8 cellular contexts compared by ENCODE assay signal in the genomic region with DNA sequence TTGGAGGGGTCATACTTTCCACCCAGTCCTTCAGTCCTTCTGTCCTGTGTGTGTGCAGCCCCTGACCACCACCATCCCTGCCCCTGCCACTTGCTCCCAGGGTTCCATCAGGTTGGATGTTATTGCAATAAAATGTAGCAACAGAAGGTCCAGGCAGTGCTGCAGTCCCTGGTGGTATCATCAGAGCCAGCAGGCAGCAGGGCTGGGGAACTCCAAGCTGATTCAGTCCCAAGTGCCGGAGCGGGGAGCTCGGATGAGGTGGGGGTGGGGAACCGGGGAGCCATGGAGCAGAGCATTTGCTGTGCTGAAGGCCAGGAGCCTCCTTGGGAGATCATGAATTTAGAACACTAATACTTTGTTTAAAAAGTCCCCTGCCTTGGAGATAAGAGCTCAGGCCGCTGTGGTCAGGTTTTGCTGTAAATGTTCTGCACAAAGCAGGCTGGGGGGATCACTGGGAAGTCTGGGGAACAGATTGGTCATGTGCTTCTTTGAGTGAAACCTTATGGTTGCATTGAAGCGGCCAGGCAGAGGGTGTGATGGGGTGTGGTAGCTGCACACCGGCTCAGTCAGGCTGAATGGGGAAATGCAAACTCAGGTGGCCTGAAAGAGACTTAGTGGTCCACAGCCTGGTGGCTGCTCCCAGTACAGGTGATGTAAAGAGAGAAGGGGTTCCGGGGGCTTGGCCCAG.
DNase-seq lines count a peak whose midpoint lies in the region; TF ChIP-seq lines count a peak whose summit lies in the region.

No MANE protein-coding gene starts in this region.

- peak overlapping the region; percentile 11 for H3K4me3 Mint-ChIP-seq in progenitor cell of endocrine pancreas (ENCODE audit: low read depth)

- H3K4me1 ChIP-seq in esophagus muscularis mucosa = peaks cover 52 to 75% (median 71%) of the 10 kb centered on the region in 4 donors

- H3K27me3 ChIP-seq in esophagus muscularis mucosa = no peaks in the 10 kb centered on the region

- TF ChIP-seq CTCF in esophagus muscularis mucosa (IDR thresholded peaks at IDR 0.05) = no peak
- no peak for TF ChIP-seq CTCF in progenitor cell of endocrine pancreas (IDR thresholded peaks at IDR 0.05; ENCODE audit: unreplicated experiment)

- no peak overlapping the region for H3K4me3 ChIP-seq in esophagus muscularis mucosa

- WGBS in esophagus muscularis mucosa = 59% methylated on average over 8 of the region's 8 CpGs

- no peaks in the 10 kb centered on the region for H3K36me3 Mint-ChIP-seq in progenitor cell of endocrine pancreas (ENCODE audit: insufficient read depth)

- H3K27ac Mint-ChIP-seq in progenitor cell of endocrine pancreas = peak overlapping the region; percentile 65

- intact Hi-C loops in esophagus muscularis mucosa (cut with DNase I) = loop anchor here (5.0 kb wide), 1 partner anchor 34 kb away; no protein-coding TSS in a partner anchor

- TF ChIP-seq POLR2A in esophagus muscularis mucosa (IDR thresholded peaks at IDR 0.05; ENCODE audit: low read depth) = no peak

- no peak for TF ChIP-seq EP300 in esophagus muscularis mucosa (IDR thresholded peaks at IDR 0.05)

- no peaks in the 10 kb centered on the region for H3K9me3 ChIP-seq in esophagus muscularis mucosa

- DNase-seq in EH (ENCODE audit: low read depth) (peak; percentile 72), NCI-H2171 treated with DMSO at 0.1 percent for 48 hours (lab: John Stamatoyannopoulos, UW) (peak; percentile 83), esophagus muscularis mucosa (ENCODE audit: extremely low spot score) (no peak), progenitor cell of endocrine pancreas (ENCODE audit: low spot score, unreplicated experiment) (no peak), NCI-H2227 treated with DMSO at 0.1 percent for 48 hours (lab: John Stamatoyannopoulos, UW) (no peak), midbrain (lab: John Stamatoyannopoulos, UW) (no peak), NOMO-1 treated with DMSO at 0.1 percent for 48 hours (lab: John Stamatoyannopoulos, UW; ENCODE audit: unreplicated experiment) (no peak)
- DNase-seq in activated CD4-positive, alpha-beta T cell treated with anti-CD3 and anti-CD28 coated beads, Interleukin-2, amount 50 U/mL, for 1 hour = no peak

- H3K27ac ChIP-seq in esophagus muscularis mucosa (replicated peaks in 1 of 4) = peak overlapping the region; percentile 65 to 76 (median 72)

- no peaks in the 10 kb centered on the region for H3K36me3 ChIP-seq in esophagus muscularis mucosa

- no peaks in the 10 kb centered on the region for H3K27me3 Mint-ChIP-seq in progenitor cell of endocrine pancreas

- no peaks in the 10 kb centered on the region for H3K9me3 Mint-ChIP-seq in progenitor cell of endocrine pancreas (ENCODE audit: low read depth)

- peaks cover 53% of the 10 kb centered on the region for H3K4me1 Mint-ChIP-seq in progenitor cell of endocrine pancreas (ENCODE audit: low read depth)

Comparison
In these comparisons a context has a peak if more than half of its experiments do, and no peak if none do; other contexts are left out.
1. DNase-seq: peak in EH (single experiment) and NCI-H2171 treated with DMSO at 0.1 percent for 48 hours (single experiment); none in esophagus muscularis mucosa (single experiment), progenitor cell of endocrine pancreas (single experiment), NCI-H2227 treated with DMSO at 0.1 percent for 48 hours (single experiment), midbrain (single experiment), activated CD4-positive, alpha-beta T cell treated with anti-CD3 and anti-CD28 coated beads, Interleukin-2, amount 50 U/mL, for 1 hour (single experiment) and NOMO-1 treated with DMSO at 0.1 percent for 48 hours (single experiment).